ENCODE assay signal across 16 cellular contexts in the genomic region with DNA sequence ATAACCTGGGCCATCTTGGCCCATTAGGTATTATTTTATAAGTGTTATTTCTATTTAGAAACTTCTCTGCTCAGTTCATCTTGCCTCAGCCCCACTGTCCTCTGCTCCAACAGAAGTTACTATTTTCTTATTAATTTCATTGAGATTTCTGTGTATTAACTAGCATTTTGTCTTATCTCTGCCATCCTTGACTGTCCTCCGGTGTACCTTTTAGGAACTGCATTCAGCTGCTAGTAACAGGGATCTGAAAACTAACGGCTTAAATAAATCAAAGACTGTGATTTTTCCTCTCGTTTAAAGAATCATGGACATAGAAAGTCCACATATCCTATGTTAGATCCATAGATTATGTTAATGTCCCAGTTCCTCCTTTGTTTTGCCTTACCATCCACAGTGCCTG.
A peak's percentile ranks its signal among the peaks of the same experiment; 100 is the strongest.
DNase-seq lines count a peak whose midpoint lies in the region; FAIRE-seq and TF ChIP-seq lines count a peak whose summit lies in the region.
"Had no signal": no experiment of that assay in that cellular context is flagged by ENCODE, and none has a peak within 500 bp of the region (broad histone marks: within the 10 kb centered on the region; RNA-seq: fewer than 3 reads in every experiment).

No MANE protein-coding gene starts in this region.

- peaks cover 0 to 2% of the 10 kb centered on the region in 2 experiments; a peak in 1 of 5 replicates for H3K9me3 Mint-ChIP-seq in H9
- H3K9me3 Mint-ChIP-seq in activated CD4-positive, alpha-beta memory T cell treated with anti-CD3 and anti-CD28 coated beads, Interleukin-2, amount 10 ng/mL, durations not matched to agents 7 days and 5 days = no peaks in the 10 kb centered on the region

- H3K4ac ChIP-seq in H9 (ENCODE audit: low read depth, low read length) (no peak overlapping the region), H1 (replicated peaks; ENCODE audit: insufficient read length, low read depth, low read length) (no peak overlapping the region)

- WGBS in H9 (ENCODE audit: extremely low coverage, insufficient read length, low lambda C conversion rate) = no CpG with 5 or more reads among the region's 3 CpGs
- WGBS in H1 (ENCODE audit: extremely low coverage in 1 of 2, insufficient coverage in 1 of 2, insufficient read length in 1 of 2, insufficient replicate concordance in 2 of 2, low coverage in 1 of 2, low lambda C conversion rate in 2 of 2, missing lambda C conversion rate in 1 of 2), 2 experiments = 89% methylated on average over 3 of the region's 3 CpGs; no CpG with 5 or more reads in 1 of the 2 experiments

- H3K9me3 ChIP-seq in A673 (ENCODE audit: low read depth, low read length, poor library complexity, severe bottlenecking) (peaks cover 12% of the 10 kb centered on the region), H9 (ENCODE audit: control insufficient read depth, low read depth, low read length) (no peaks in the 10 kb centered on the region), H1 (ENCODE audit: insufficient read depth in 2 of 2, low read depth in 1 of 2, low read length in 1 of 2) (no peaks in the 10 kb centered on the region), neural cell (ENCODE audit: low read length) (no peaks in the 10 kb centered on the region)

- H2AFZ ChIP-seq in H9 (ENCODE audit: low read length) (no peak overlapping the region), H1 (ENCODE audit: low read length) (no peak overlapping the region), neural cell (ENCODE audit: low read depth, low read length) (no peak overlapping the region)

- TF ChIP-seq CTCF in A673 (conservative IDR thresholded peaks at IDR 0.05; ENCODE audit: low read depth, low read length) (peak; percentile 66), H9 (conservative IDR thresholded peaks at IDR 0.05) (peak; percentile 62), H1 (IDR thresholded peaks at IDR 0.05; ENCODE audit: control extremely low read depth in 1 of 3, insufficient read depth in 1 of 3, low read depth in 1 of 3, low read length in 3 of 3) (peak in 2 of 3 experiments; percentile 2 to 39; a peak in 2 of 4 replicates), neural cell (IDR thresholded peaks at IDR 0.05; ENCODE audit: poor library complexity, severe bottlenecking) (peak; percentile 35)

- H3K4me3 Mint-ChIP-seq in H9 = no peak overlapping the region
- no peak overlapping the region for H3K4me3 Mint-ChIP-seq in activated CD4-positive, alpha-beta memory T cell treated with anti-CD3 and anti-CD28 coated beads, Interleukin-2, amount 10 ng/mL, durations not matched to agents 7 days and 5 days

- no peak for TF ChIP-seq POLR2A in H1 (IDR thresholded peaks at IDR 0.05; ENCODE audit: control extremely low read depth in 1 of 2, low read depth in 2 of 2, low read length in 2 of 2)

- H3K4me1 ChIP-seq in A673 (ENCODE audit: insufficient read depth, low read length, poor library complexity, severe bottlenecking) = peaks cover 15% of the 10 kb centered on the region
- no peaks in the 10 kb centered on the region for H3K4me1 ChIP-seq in H9 (ENCODE audit: insufficient read depth, low read length)
- peaks cover 0 to 4% (median 0%) of the 10 kb centered on the region in 4 experiments; a peak in 3 of 7 replicates for H3K4me1 ChIP-seq in H1 (replicated peaks in 1 of 4; ENCODE audit: control insufficient read depth in 3 of 4, insufficient read depth in 4 of 4, low read length in 3 of 4)

- H3K36me3 Mint-ChIP-seq in H9 (ENCODE audit: insufficient read depth in 1 of 3, low read depth in 3 of 3) = no peaks in the 10 kb centered on the region
- no peaks in the 10 kb centered on the region for H3K36me3 Mint-ChIP-seq in activated CD4-positive, alpha-beta memory T cell treated with anti-CD3 and anti-CD28 coated beads, Interleukin-2, amount 10 ng/mL, durations not matched to agents 7 days and 5 days (ENCODE audit: low read depth)

- H3K4me1 Mint-ChIP-seq in H9 = peaks cover 6 to 7% of the 10 kb centered on the region in 2 experiments; a peak in 3 of 4 replicates
- H3K4me1 Mint-ChIP-seq in activated CD4-positive, alpha-beta memory T cell treated with anti-CD3 and anti-CD28 coated beads, Interleukin-2, amount 10 ng/mL, durations not matched to agents 7 days and 5 days = no peaks in the 10 kb centered on the region

- intact Hi-C loops in A673 (cut with micrococcal nuclease; ENCODE audit: unreplicated experiment) = loop anchor here (10.0 kb wide), 1 partner anchor 86 kb away; no protein-coding TSS in a partner anchor

- H3K18ac ChIP-seq in H9 (ENCODE audit: insufficient read length, low read depth, low read length) = no peak overlapping the region
- H3K18ac ChIP-seq in H1 (ENCODE audit: extremely low read depth, low read length) = no peak overlapping the region

- no peak for TF ChIP-seq EP300 in H1 (IDR thresholded peaks at IDR 0.05; ENCODE audit: borderline replicate concordance in 1 of 2, low read depth in 2 of 2, low read length in 2 of 2)
- no peak for TF ChIP-seq EP300 in neural cell (conservative IDR thresholded peaks at IDR 0.05; ENCODE audit: poor library complexity, severe bottlenecking)

- peaks cover 4% of the 10 kb centered on the region; the same call in 1 of the 2 replicates for H3K27me3 Mint-ChIP-seq in H9 (ENCODE audit: low read depth)
- peaks cover 12% of the 10 kb centered on the region for H3K27me3 Mint-ChIP-seq in activated CD4-positive, alpha-beta memory T cell treated with anti-CD3 and anti-CD28 coated beads, Interleukin-2, amount 10 ng/mL, durations not matched to agents 7 days and 5 days

- no peak overlapping the region for H3K23ac ChIP-seq in H9 (ENCODE audit: insufficient read length, low read depth, low read length)
- no peak overlapping the region for H3K23ac ChIP-seq in H1 (ENCODE audit: insufficient read length)

- H3K4me3 ChIP-seq in A673 (ENCODE audit: low read depth, low read length, poor library complexity, severe bottlenecking) (no peak overlapping the region), H1 (ENCODE audit: extremely low read depth in 1 of 4, insufficient read depth in 2 of 4, low read depth in 3 of 4, low read length in 4 of 4) (no peak overlapping the region), neural cell (ENCODE audit: low read length) (no peak overlapping the region)

- H3F3A ChIP-seq in neural cell (ENCODE audit: insufficient read depth, low read length, poor library complexity, severe bottlenecking) = no peaks in the 10 kb centered on the region

- H2AK5ac ChIP-seq in H9 (ENCODE audit: insufficient read length, low read length) (no peak overlapping the region), H1 (ENCODE audit: low read depth, low read length) (no peak overlapping the region)

- CTCF ChIA-PET in A673 (lab: Charles Lee) = interaction anchor here (0.6 to 1.0 kb wide), 2 partner anchors 39 to 532 kb away, joined by 6 to 7 read pairs; no protein-coding TSS in a partner anchor
- CTCF ChIA-PET in H1 (lab: Charles Lee; ENCODE audit: partially characterized antibody) = interaction anchor here (0.5 to 2.2 kb wide), 12 partner anchors 9 to 1183 kb away, joined by 3 to 11 read pairs (median 4); no protein-coding TSS in a partner anchor
- CTCF ChIA-PET in activated CD4-positive, alpha-beta memory T cell treated with anti-CD3 and anti-CD28 coated beads, Interleukin-2, amount 10 ng/mL, durations not matched to agents 7 days and 5 days (lab: Charles Lee) = no interaction called here

- H3K36me3 ChIP-seq in A673 (ENCODE audit: insufficient read depth, low read length, poor library complexity, severe bottlenecking) = no peaks in the 10 kb centered on the region
- no peaks in the 10 kb centered on the region for H3K36me3 ChIP-seq in H1 (ENCODE audit: control insufficient read depth in 2 of 4, insufficient read depth in 4 of 4, low read length in 3 of 4)
- H3K36me3 ChIP-seq in neural cell (ENCODE audit: insufficient read depth, low read length) = no peaks in the 10 kb centered on the region

- H4K8ac ChIP-seq in H9 (replicated peaks; ENCODE audit: insufficient read length, low read depth, low read length) (no peak overlapping the region), H1 (ENCODE audit: extremely low read depth, insufficient read depth, low read length) (no peak overlapping the region)

- peak; percentile 55 for DNase-seq in A673 (ENCODE audit: low spot score)
- no peak for DNase-seq in H9
- DNase-seq in H1 (ENCODE audit: low read depth in 1 of 2, low spot score in 2 of 2) = no peak
- no peak for DNase-seq in NAMALWA (ENCODE audit: low spot score)
- no peak for DNase-seq in activated CD4-positive, alpha-beta memory T cell treated with anti-CD3 and anti-CD28 coated beads, Interleukin-2, amount 10 ng/mL, durations not matched to agents 7 days and 5 days
- DNase-seq in nucleus accumbens (lab: John Stamatoyannopoulos, UW) = no peak
- DNase-seq: AML-193, DMS79 treated with DMSO at 0.1 percent for 48 hours, GDM1, Kasumi-1, NCI-H1417, NCI-H1930, NCI-H510A, NCI-H82, RPMI8226 had no signal

- peak; percentile 57 for TF ChIP-seq RAD21 in H1 (IDR thresholded peaks at IDR 0.05 in 1 of 2, conservative IDR thresholded peaks at IDR 0.05 in 1 of 2; ENCODE audit: low read depth in 2 of 2, low read length in 2 of 2)
- TF ChIP-seq RAD21 in neural cell (conservative IDR thresholded peaks at IDR 0.05) = peak; percentile 48

- no peak overlapping the region for H3K14ac ChIP-seq in H9 (ENCODE audit: insufficient read depth, low read length)
- no peak overlapping the region for H3K14ac ChIP-seq in H1 (ENCODE audit: insufficient read length)

- H3T11ph ChIP-seq in H9 (ENCODE audit: low read length) = no peak overlapping the region

- H4K91ac ChIP-seq in H9 (ENCODE audit: insufficient read length, low read depth, low read length) (no peak overlapping the region), H1 (replicated peaks; ENCODE audit: insufficient read length, low read length) (no peak overlapping the region)

- H3K56ac ChIP-seq in H9 (ENCODE audit: insufficient read length, low read depth, low read length) (no peak overlapping the region), H1 (replicated peaks; ENCODE audit: insufficient read length, low read depth, low read length) (no peak overlapping the region)

- no peak overlapping the region for H3K27ac ChIP-seq in A673 (ENCODE audit: low read depth, low read length, poor library complexity, severe bottlenecking)
- no peak overlapping the region for H3K27ac ChIP-seq in H9 (ENCODE audit: insufficient read length, low read depth, low read length)
- no peak overlapping the region for H3K27ac ChIP-seq in H1 (ENCODE audit: low read depth, low read length)
- H3K27ac ChIP-seq in neural cell (ENCODE audit: low read length) = no peak overlapping the region

- no peak overlapping the region for H2BK15ac ChIP-seq in H9 (ENCODE audit: low read depth, low read length)
- no peak overlapping the region for H2BK15ac ChIP-seq in H1 (ENCODE audit: low read length)

- H4K5ac ChIP-seq in H9 (ENCODE audit: insufficient read length, low read depth, low read length) (no peak overlapping the region), H1 (ENCODE audit: insufficient read length, low read depth, low read length) (no peak overlapping the region)

- POLR2A ChIA-PET in A673 (lab: Charles Lee; ENCODE audit: low non-redundant PET) = no interaction called here
- POLR2A ChIA-PET in H1 (lab: Charles Lee; ENCODE audit: partially characterized antibody) = no interaction called here
- POLR2A ChIA-PET in activated CD4-positive, alpha-beta memory T cell treated with anti-CD3 and anti-CD28 coated beads, Interleukin-2, amount 10 ng/mL, durations not matched to agents 7 days and 5 days (lab: Charles Lee) = no interaction called here

- FAIRE-seq in H1 (lab: Jason Lieb, UNC) = no peak

- H2BK5ac ChIP-seq in H9 (ENCODE audit: insufficient read length, low read length) (no peak overlapping the region), H1 (ENCODE audit: low read depth, low read length) (no peak overlapping the region)

- no TSS peak for BruUV-seq in A673 (replicated peaks; lab: Mats Ljungman, UMichigan)

- H3K79me2 ChIP-seq in H9 (ENCODE audit: insufficient read depth, low read length) = no peaks in the 10 kb centered on the region
- no peaks in the 10 kb centered on the region for H3K79me2 ChIP-seq in H1 (ENCODE audit: control insufficient read depth in 1 of 2, insufficient read depth in 2 of 2, low read length in 2 of 2)
- H3K79me2 ChIP-seq in neural cell (replicated peaks; ENCODE audit: insufficient read depth, low read length) = no peaks in the 10 kb centered on the region

- H2BK120ac ChIP-seq in H9 (ENCODE audit: low read depth, low read length, poor library complexity, severe bottlenecking) (no peak overlapping the region), H1 (replicated peaks; ENCODE audit: low read depth, low read length) (no peak overlapping the region)

- H4K20me1 ChIP-seq in H9 (ENCODE audit: control insufficient read depth, insufficient read depth, insufficient read length) (no peaks in the 10 kb centered on the region), H1 (replicated peaks in 1 of 2; ENCODE audit: control insufficient read depth in 1 of 2, insufficient read depth in 2 of 2, low read length in 2 of 2) (peaks cover 0 to 5% of the 10 kb centered on the region in 2 experiments), neural cell (ENCODE audit: insufficient read depth) (no peaks in the 10 kb centered on the region)

- H3K23me2 ChIP-seq in H9 (ENCODE audit: insufficient read length, low read depth, low read length, poor library complexity, severe bottlenecking) (no peaks in the 10 kb centered on the region), H1 (ENCODE audit: low read depth, low read length) (peaks cover 8% of the 10 kb centered on the region; the same call in 1 of the 2 replicates)

- no peak overlapping the region for H3K27ac Mint-ChIP-seq in H9
- no peak overlapping the region for H3K27ac Mint-ChIP-seq in activated CD4-positive, alpha-beta memory T cell treated with anti-CD3 and anti-CD28 coated beads, Interleukin-2, amount 10 ng/mL, durations not matched to agents 7 days and 5 days

- H2BK12ac ChIP-seq in H9 (ENCODE audit: insufficient read length, low read depth, low read length) (no peak overlapping the region), H1 (ENCODE audit: low read depth, low read length) (no peak overlapping the region)

- H3K4me2 ChIP-seq in H9 (ENCODE audit: insufficient read depth, insufficient read length, low read length) = no peak overlapping the region
- no peak overlapping the region for H3K4me2 ChIP-seq in H1 (ENCODE audit: insufficient read depth in 1 of 2, low read depth in 2 of 2, low read length in 2 of 2)
- H3K4me2 ChIP-seq in neural cell (ENCODE audit: low read length) = no peak overlapping the region

- no peaks in the 10 kb centered on the region for H3K9me2 ChIP-seq in neural cell (ENCODE audit: insufficient read depth, low read length)

- H2BK20ac ChIP-seq in H9 (ENCODE audit: low read depth, low read length, poor library complexity, severe bottlenecking) (no peak overlapping the region), H1 (ENCODE audit: low read length) (no peak overlapping the region)

- no peaks in the 10 kb centered on the region for H3K27me3 ChIP-seq in A673 (replicated peaks; ENCODE audit: insufficient read depth, low read depth, low read length, poor library complexity)
- no peaks in the 10 kb centered on the region for H3K27me3 ChIP-seq in H9 (ENCODE audit: insufficient read depth, low read length)
- H3K27me3 ChIP-seq in H1 (replicated peaks in 1 of 4; ENCODE audit: control insufficient read depth in 3 of 4, extremely low read depth in 1 of 4, insufficient read depth in 3 of 4, low read length in 3 of 4) = no peaks in the 10 kb centered on the region
- no peaks in the 10 kb centered on the region for H3K27me3 ChIP-seq in neural cell (ENCODE audit: insufficient read depth, low read depth, low read length)

- no peaks in the 10 kb centered on the region for H3K79me1 ChIP-seq in H9 (ENCODE audit: insufficient read depth, low read depth, low read length, poor library complexity, severe bottlenecking)
- H3K79me1 ChIP-seq in H1 (ENCODE audit: low read depth, low read length) = no peaks in the 10 kb centered on the region

- no peak overlapping the region for H3K9ac ChIP-seq in H9 (ENCODE audit: extremely low read depth, insufficient read length, low read length)
- no peak overlapping the region for H3K9ac ChIP-seq in H1 (replicated peaks in 1 of 4; ENCODE audit: extremely low read depth in 1 of 4, low read depth in 3 of 4, low read length in 3 of 4)
- H3K9ac ChIP-seq in neural cell (ENCODE audit: low read length) = no peak overlapping the region
